12 cellular contexts compared by ENCODE assay signal in the genomic region with DNA sequence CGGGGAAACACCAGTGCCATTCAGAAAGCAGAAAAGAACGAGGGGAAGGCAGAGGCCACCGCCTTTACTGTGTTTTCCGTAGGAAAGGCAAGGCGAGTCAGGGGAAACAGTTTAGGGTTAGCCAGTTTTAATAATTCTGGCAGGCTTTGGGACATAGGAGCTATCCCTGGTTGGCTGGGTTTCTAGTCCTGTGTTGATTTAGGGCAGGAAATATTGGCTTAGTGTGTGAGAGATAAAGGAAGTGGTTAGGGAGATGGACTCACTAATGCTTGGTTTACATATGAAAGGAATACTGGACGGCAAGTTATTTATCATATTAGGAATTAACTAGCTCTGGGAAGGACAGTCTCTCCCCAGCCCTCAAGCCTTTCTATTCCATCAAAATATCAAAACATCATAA. TPM values are rescaled to one million over a fixed set of nuclear protein-coding genes. Genes with fewer than 3 reads are reported as not detected.
DNase-seq lines count a peak whose midpoint lies in the region; FAIRE-seq and TF ChIP-seq lines count a peak whose summit lies in the region.
"Had no signal": no experiment of that assay in that cellular context is flagged by ENCODE, and none has a peak within 500 bp of the region (broad histone marks: within the 10 kb centered on the region; RNA-seq: fewer than 3 reads in every experiment).

No MANE protein-coding gene starts in this region.

- no peak for FAIRE-seq in H1 (lab: Jason Lieb, UNC)

- no peaks in the 10 kb centered on the region for H3F3A ChIP-seq in neural progenitor cell (ENCODE audit: low read depth)

- no peak overlapping the region for H2AK5ac ChIP-seq in H1 (ENCODE audit: low read depth, low read length)

- no peaks in the 10 kb centered on the region for H3K79me1 ChIP-seq in H1 (ENCODE audit: low read depth, low read length)

- no peak for TF ChIP-seq EP300 in H1 (IDR thresholded peaks at IDR 0.05; ENCODE audit: borderline replicate concordance in 1 of 2, low read depth in 2 of 2, low read length in 2 of 2)

- H3K79me2 ChIP-seq in H1 (ENCODE audit: control insufficient read depth in 1 of 2, insufficient read depth in 2 of 2, low read length in 2 of 2), result no peaks in the 10 kb centered on the region
- no peaks in the 10 kb centered on the region for H3K79me2 ChIP-seq in neural progenitor cell (ENCODE audit: low read depth)

- no peak overlapping the region for H3K23ac ChIP-seq in H1 (ENCODE audit: insufficient read length)

- H3K36me3 ChIP-seq in H1 (ENCODE audit: control insufficient read depth in 2 of 4, insufficient read depth in 4 of 4, low read length in 3 of 4), result no peaks in the 10 kb centered on the region
- no peaks in the 10 kb centered on the region for H3K36me3 ChIP-seq in neural progenitor cell

- WGBS in H1 (ENCODE audit: extremely low coverage in 1 of 2, insufficient coverage in 1 of 2, insufficient read length in 1 of 2, insufficient replicate concordance in 2 of 2, low coverage in 1 of 2, low lambda C conversion rate in 2 of 2, missing lambda C conversion rate in 1 of 2), 2 experiments, result 81% methylated on average over 6 of the region's 6 CpGs; no CpG with 5 or more reads in 1 of the 2 experiments

- no peak for TF ChIP-seq POLR2A in H1 (IDR thresholded peaks at IDR 0.05; ENCODE audit: control extremely low read depth in 1 of 2, low read depth in 2 of 2, low read length in 2 of 2)

- H4K91ac ChIP-seq in H1 (replicated peaks; ENCODE audit: insufficient read length, low read length), result no peak overlapping the region

- H3K27me3 Mint-ChIP-seq in nephron (ENCODE audit: low read depth), result no peaks in the 10 kb centered on the region
- peaks cover 5% of the 10 kb centered on the region for H3K27me3 Mint-ChIP-seq in activated CD4-positive, alpha-beta T cell treated with anti-CD3 and anti-CD28 coated beads, Interleukin-2, amount 10 ng/mL, durations not matched to agents 7 days and 5 days
- no peaks in the 10 kb centered on the region for H3K27me3 Mint-ChIP-seq in neural progenitor cell (ENCODE audit: insufficient read depth, low read depth)

- H3K9me3 ChIP-seq in H1 (ENCODE audit: insufficient read depth in 2 of 2, low read depth in 1 of 2, low read length in 1 of 2) (no peaks in the 10 kb centered on the region; a peak in 1 of 4 replicates), neural progenitor cell (ENCODE audit: low read depth) (no peaks in the 10 kb centered on the region)

- no peak overlapping the region for H3K14ac ChIP-seq in H1 (ENCODE audit: insufficient read length)

- no peak overlapping the region for H3K4me3 Mint-ChIP-seq in nephron
- H3K4me3 Mint-ChIP-seq in activated CD4-positive, alpha-beta T cell treated with anti-CD3 and anti-CD28 coated beads, Interleukin-2, amount 10 ng/mL, durations not matched to agents 7 days and 5 days, result no peak overlapping the region
- H3K4me3 Mint-ChIP-seq in neural progenitor cell, result no peak overlapping the region
- H3K4me3 Mint-ChIP-seq: effector memory CD8-positive, alpha-beta T cell; T-helper 2 cell treated with Interferon-gamma antibody and Interleukin-4, amounts not matched to agents 5 μg/mL and 100 μg/mL, for 36 hours had no signal

- H4K20me1 ChIP-seq in H1 (replicated peaks in 1 of 2; ENCODE audit: control insufficient read depth in 1 of 2, insufficient read depth in 2 of 2, low read length in 2 of 2) (no peaks in the 10 kb centered on the region), neural progenitor cell (ENCODE audit: low read depth) (no peaks in the 10 kb centered on the region)

- no peak overlapping the region for H4K5ac ChIP-seq in H1 (ENCODE audit: insufficient read length, low read depth, low read length)

- H2BK20ac ChIP-seq in H1 (ENCODE audit: low read length), result no peak overlapping the region

- no peak overlapping the region for H3K4me2 ChIP-seq in H1 (ENCODE audit: insufficient read depth in 1 of 2, low read depth in 2 of 2, low read length in 2 of 2)
- no peak overlapping the region for H3K4me2 ChIP-seq in neural progenitor cell

- H3K27ac ChIP-seq in H1 (ENCODE audit: low read depth, low read length) (no peak overlapping the region), neural progenitor cell (no peak overlapping the region)

- H2BK12ac ChIP-seq in H1 (ENCODE audit: low read depth, low read length), result no peak overlapping the region

- peak overlapping the region in 2 of 3 experiments; percentile 28 to 51 for H3K27ac Mint-ChIP-seq in nephron
- no peak overlapping the region for H3K27ac Mint-ChIP-seq in activated CD4-positive, alpha-beta T cell treated with anti-CD3 and anti-CD28 coated beads, Interleukin-2, amount 10 ng/mL, durations not matched to agents 7 days and 5 days
- no peak overlapping the region for H3K27ac Mint-ChIP-seq in neural progenitor cell
- H3K27ac Mint-ChIP-seq: effector memory CD8-positive, alpha-beta T cell; T-helper 2 cell treated with Interferon-gamma antibody and Interleukin-4, amounts not matched to agents 5 μg/mL and 100 μg/mL, for 36 hours had no signal

- no peak overlapping the region for H3K18ac ChIP-seq in H1 (ENCODE audit: extremely low read depth, low read length)

- no peaks in the 10 kb centered on the region for H3K36me3 Mint-ChIP-seq in nephron (ENCODE audit: low read depth)
- H3K36me3 Mint-ChIP-seq in activated CD4-positive, alpha-beta T cell treated with anti-CD3 and anti-CD28 coated beads, Interleukin-2, amount 10 ng/mL, durations not matched to agents 7 days and 5 days (ENCODE audit: low read depth), result no peaks in the 10 kb centered on the region
- no peaks in the 10 kb centered on the region for H3K36me3 Mint-ChIP-seq in neural progenitor cell

- no peak overlapping the region for H4K8ac ChIP-seq in H1 (ENCODE audit: extremely low read depth, insufficient read depth, low read length)

- POLR2A ChIA-PET in H1 (lab: Charles Lee; ENCODE audit: partially characterized antibody), result no interaction called here
- POLR2A ChIA-PET in activated CD4-positive, alpha-beta T cell treated with anti-CD3 and anti-CD28 coated beads, Interleukin-2, amount 10 ng/mL, durations not matched to agents 7 days and 5 days (lab: Charles Lee), result no interaction called here

- H3K4me1 Mint-ChIP-seq in nephron (peaks cover 39% of the 10 kb centered on the region), neural progenitor cell (no peaks in the 10 kb centered on the region)
- no peaks in the 10 kb centered on the region for H3K4me1 Mint-ChIP-seq in activated CD4-positive, alpha-beta T cell treated with anti-CD3 and anti-CD28 coated beads, Interleukin-2, amount 10 ng/mL, durations not matched to agents 7 days and 5 days

- no peak overlapping the region for H3K56ac ChIP-seq in H1 (replicated peaks; ENCODE audit: insufficient read length, low read depth, low read length)

- H3K9ac ChIP-seq in H1 (replicated peaks in 1 of 4; ENCODE audit: extremely low read depth in 1 of 4, low read depth in 3 of 4, low read length in 3 of 4) (no peak overlapping the region), neural progenitor cell (no peak overlapping the region)

- H3K9me3 Mint-ChIP-seq in nephron (no peaks in the 10 kb centered on the region), neural progenitor cell (no peaks in the 10 kb centered on the region)
- H3K9me3 Mint-ChIP-seq in activated CD4-positive, alpha-beta T cell treated with anti-CD3 and anti-CD28 coated beads, Interleukin-2, amount 10 ng/mL, durations not matched to agents 7 days and 5 days, result no peaks in the 10 kb centered on the region
- H3K9me3 Mint-ChIP-seq: effector memory CD8-positive, alpha-beta T cell; T-helper 2 cell treated with Interferon-gamma antibody and Interleukin-4, amounts not matched to agents 5 μg/mL and 100 μg/mL, for 36 hours had no signal

- H3K27me3 ChIP-seq in H1 (replicated peaks in 1 of 4; ENCODE audit: control insufficient read depth in 3 of 4, extremely low read depth in 1 of 4, insufficient read depth in 3 of 4, low read length in 3 of 4), result no peaks in the 10 kb centered on the region
- no peaks in the 10 kb centered on the region for H3K27me3 ChIP-seq in neural progenitor cell

- H2BK5ac ChIP-seq in H1 (ENCODE audit: low read depth, low read length), result no peak overlapping the region

- H3K4me3 ChIP-seq in H1 (ENCODE audit: extremely low read depth in 1 of 4, insufficient read depth in 2 of 4, low read depth in 3 of 4, low read length in 4 of 4), result no peak overlapping the region
- H3K4me3 ChIP-seq in neural progenitor cell, result no peak overlapping the region

- no peak overlapping the region for H3K4ac ChIP-seq in H1 (replicated peaks; ENCODE audit: insufficient read length, low read depth, low read length)

- CTCF ChIA-PET in H1 (lab: Charles Lee; ENCODE audit: partially characterized antibody), result interaction anchor here (0.8 to 1.4 kb wide), 2 partner anchors 13 to 15 kb away, joined by 3 read pairs; no protein-coding TSS in a partner anchor
- CTCF ChIA-PET in activated CD4-positive, alpha-beta T cell treated with anti-CD3 and anti-CD28 coated beads, Interleukin-2, amount 10 ng/mL, durations not matched to agents 7 days and 5 days (lab: Charles Lee), result interaction anchor here (1.0 kb wide), 1 partner anchor 234 kb away, joined by 3 read pairs; no protein-coding TSS in a partner anchor

- TF ChIP-seq CTCF in H1 (IDR thresholded peaks at IDR 0.05; ENCODE audit: control extremely low read depth in 1 of 3, insufficient read depth in 1 of 3, low read depth in 1 of 3, low read length in 3 of 3), result no peak
- TF ChIP-seq CTCF in nephron (IDR thresholded peaks at IDR 0.05; ENCODE audit: unreplicated experiment in 3 of 3), result no peak
- no peak for TF ChIP-seq CTCF in neural progenitor cell (IDR thresholded peaks at IDR 0.05)

- no peak for TF ChIP-seq RAD21 in H1 (IDR thresholded peaks at IDR 0.05 in 1 of 2, conservative IDR thresholded peaks at IDR 0.05 in 1 of 2; ENCODE audit: low read depth in 2 of 2, low read length in 2 of 2)

- 0 out of 2 replicates have a peak overlapping the region, but pooled peaks have one; percentile 10 for H2AFZ ChIP-seq in H1 (ENCODE audit: low read length)
- no peak overlapping the region for H2AFZ ChIP-seq in neural progenitor cell (replicated peaks)

- H3K4me1 ChIP-seq in H1 (replicated peaks in 1 of 4; ENCODE audit: control insufficient read depth in 3 of 4, insufficient read depth in 4 of 4, low read length in 3 of 4), result peaks cover 0 to 5% (median 4%) of the 10 kb centered on the region in 4 experiments; a peak in 5 of 7 replicates
- no peaks in the 10 kb centered on the region for H3K4me1 ChIP-seq in neural progenitor cell

- no peak overlapping the region for H2BK15ac ChIP-seq in H1 (ENCODE audit: low read length)

- H2BK120ac ChIP-seq in H1 (replicated peaks; ENCODE audit: low read depth, low read length), result no peak overlapping the region

- H3K23me2 ChIP-seq in H1 (ENCODE audit: low read depth, low read length), result no peaks in the 10 kb centered on the region

- DNase-seq in DMS153 treated with DMSO at 0.1 percent for 48 hours (lab: John Stamatoyannopoulos, UW; ENCODE audit: unreplicated experiment) (peak; percentile 66), NCI-H2029 treated with DMSO at 0.1 percent for 48 hours (lab: John Stamatoyannopoulos, UW) (peak; percentile 49), H1 (ENCODE audit: low read depth in 1 of 2, low spot score in 2 of 2) (no peak), AG20443 (ENCODE audit: low spot score) (no peak), neural progenitor cell (ENCODE audit: low spot score) (no peak)
- no peak for DNase-seq in activated CD4-positive, alpha-beta T cell treated with anti-CD3 and anti-CD28 coated beads, Interleukin-2, amount 10 ng/mL, durations not matched to agents 7 days and 5 days
- DNase-seq in activated naive CD4-positive, alpha-beta T cell (lab: John Stamatoyannopoulos, UW), result no peak
- DNase-seq: activated CD8-positive, alpha-beta memory T cell treated with anti-CD3 and anti-CD28 coated beads for 24 hours; effector memory CD8-positive, alpha-beta T cell had no signal

RNA-seq across cellular contexts. Expression of gene SYNPO2, which starts 53.1 kb away (rescaled TPM):
- 4.2 and 4.5 TPM in 2 replicates for total RNA-seq in H1 (2021; fragmentation: NEBNext Ultra II Directional; extraction: Animal tissue kit (Norgen Biotek cat#: 25700))
- 0.36 and 0.50 TPM in 2 replicates for polyA plus RNA-seq in H1 (2011; rRNA removed)
- polyA plus RNA-seq in H1 (2011; cell fraction: cytosol; rRNA removed), result 0.78 TPM
- polyA plus RNA-seq in H1 (2011; cell fraction: nucleus; rRNA removed), result 1.3 TPM
- polyA plus RNA-seq in H1 (2012, experiment 1 of 2), result 1.0 to 2.4 TPM (median 1.2 TPM) in 4 replicates
- 0.05 TPM for polyA plus RNA-seq in H1 (2012, experiment 2 of 2)
- 2.4 TPM for polyA plus RNA-seq in H1 (2013, experiment 1 of 2)
- 2.7 TPM for polyA plus RNA-seq in H1 (2013, experiment 2 of 2)
- polyA minus RNA-seq in H1 (2011; rRNA and poly(A)+ RNA removed), result 2.3 and 3.1 TPM in 2 replicates
- 1.1 TPM for polyA minus RNA-seq in H1 (2011; cell fraction: cytosol; rRNA and poly(A)+ RNA removed)
- polyA minus RNA-seq in H1 (2011; cell fraction: nucleus; rRNA and poly(A)+ RNA removed), result 3.8 TPM
- total RNA-seq in activated CD4-positive, alpha-beta T cell treated with anti-CD3 and anti-CD28 coated beads, Interleukin-2, amount 10 ng/mL, durations not matched to agents 7 days and 5 days, result 1 to 10 TPM; 1.2 to 1.4 TPM
- 0.09 TPM in 2 replicates for total RNA-seq in neural progenitor cell (ENCODE audit: low replicate concordance)
- total RNA-seq: G401 had no signal

Comparison
In these comparisons a context has a peak if more than half of its experiments do, and no peak if none do; other contexts are left out.
1. DNase-seq: peak in DMS153 treated with DMSO at 0.1 percent for 48 hours (single experiment) and NCI-H2029 treated with DMSO at 0.1 percent for 48 hours (single experiment); none in H1 (0 of 2), AG20443 (single experiment), activated CD4-positive, alpha-beta T cell treated with anti-CD3 and anti-CD28 coated beads, Interleukin-2, amount 10 ng/mL, durations not matched to agents 7 days and 5 days (single experiment), neural progenitor cell (single experiment) and activated naive CD4-positive, alpha-beta T cell (0 of 4).
2. H3K27ac Mint-ChIP-seq: peak in nephron (2 of 3); none in activated CD4-positive, alpha-beta T cell treated with anti-CD3 and anti-CD28 coated beads, Interleukin-2, amount 10 ng/mL, durations not matched to agents 7 days and 5 days (single experiment) and neural progenitor cell (single experiment).